In genomic region chr17:57739402-57740224, GRCh38 we compare ENCODE assay signal across 8 cellular contexts. TPM values are rescaled to one million over a fixed set of nuclear protein-coding genes. Genes with fewer than 3 reads are reported as not detected.
A peak's percentile ranks its signal among the peaks of the same experiment; 100 is the strongest.
DNase-seq lines count a peak whose midpoint lies in the region; ATAC-seq and TF ChIP-seq lines count a peak whose summit lies in the region.

No MANE protein-coding gene starts in this region.

- no peaks in the 10 kb centered on the region for H3K36me3 Mint-ChIP-seq in activated CD4-positive, alpha-beta T cell treated with anti-CD3 and anti-CD28 coated beads, Interleukin-2, amount 10 ng/mL, durations not matched to agents 24 days and 14 days (ENCODE audit: low read depth)

- H3K27me3 Mint-ChIP-seq in activated CD4-positive, alpha-beta T cell treated with anti-CD3 and anti-CD28 coated beads, Interleukin-2, amount 10 ng/mL, durations not matched to agents 24 days and 14 days: peaks cover 21% of the 10 kb centered on the region

- no peaks in the 10 kb centered on the region for H3K4me1 ChIP-seq in Loucy (ENCODE audit: insufficient read depth, low read length, poor library complexity, severe bottlenecking)

- H3K4me3 ChIP-seq in Loucy (ENCODE audit: low read length, poor library complexity, severe bottlenecking) (no peak overlapping the region), WI38 (ENCODE audit: low read depth, low read length) (no peak overlapping the region)

- no peaks in the 10 kb centered on the region for H3K27me3 ChIP-seq in Loucy (ENCODE audit: insufficient read depth, low read length, poor library complexity, severe bottlenecking)

- H3K27ac Mint-ChIP-seq in activated CD4-positive, alpha-beta T cell treated with anti-CD3 and anti-CD28 coated beads, Interleukin-2, amount 10 ng/mL, durations not matched to agents 24 days and 14 days: no peak overlapping the region

- H2AFZ ChIP-seq in Loucy (ENCODE audit: low read length): no peak overlapping the region

- H3K9me3 ChIP-seq in Loucy (ENCODE audit: insufficient read depth, low read depth, low read length): no peaks in the 10 kb centered on the region

- peak; percentile 71 for TF ChIP-seq CTCF in Loucy (conservative IDR thresholded peaks at IDR 0.05; ENCODE audit: low read length)
- TF ChIP-seq CTCF in WI38 (IDR thresholded peaks at IDR 0.05; ENCODE audit: low read depth, low read length): peak; percentile 12; the same call in 1 of the 2 replicates

- H3K4me1 Mint-ChIP-seq in activated CD4-positive, alpha-beta T cell treated with anti-CD3 and anti-CD28 coated beads, Interleukin-2, amount 10 ng/mL, durations not matched to agents 24 days and 14 days: peaks cover 3% of the 10 kb centered on the region

- H3K4me3 Mint-ChIP-seq in activated CD4-positive, alpha-beta T cell treated with anti-CD3 and anti-CD28 coated beads, Interleukin-2, amount 10 ng/mL, durations not matched to agents 24 days and 14 days: no peak overlapping the region

- H3K4me2 ChIP-seq in Loucy (ENCODE audit: low read depth, low read length, poor library complexity, severe bottlenecking): no peak overlapping the region

- no peaks in the 10 kb centered on the region for H3F3A ChIP-seq in Loucy (ENCODE audit: low read depth)

- peak; percentile 77 for DNase-seq in activated CD4-positive, alpha-beta T cell treated with anti-CD3 and anti-CD28 coated beads, Interleukin-2, amount 10 ng/mL, durations not matched to agents 24 days and 14 days
- DNase-seq in activated CD4-positive, alpha-beta T cell treated with anti-CD3 and anti-CD28 coated beads for 1 hour: no peak
- DNase-seq in left kidney (ENCODE audit: low read depth, low spot score): peak; percentile 50
- DNase-seq in SW 1271 (lab: John Stamatoyannopoulos, UW): no peak
- no peak for DNase-seq in mucosa of gallbladder (ENCODE audit: low spot score)

- no peaks in the 10 kb centered on the region for H3K36me3 ChIP-seq in Loucy (ENCODE audit: insufficient read depth, low read length)

- no peak for ATAC-seq in HG03135 (IDR thresholded peaks at IDR 0.05; ENCODE audit: unreplicated experiment)

- intact Hi-C loops in activated CD4-positive, alpha-beta T cell treated with anti-CD3 and anti-CD28 coated beads, Interleukin-2, amount 10 ng/mL, durations not matched to agents 24 days and 14 days (cut with micrococcal nuclease): loop anchor here (1.0 kb wide), 1 partner anchor 608 kb away; no protein-coding TSS in a partner anchor

- no peak overlapping the region for H3K9ac ChIP-seq in Loucy (ENCODE audit: low read depth, low read length, poor library complexity, severe bottlenecking)

- H3K79me2 ChIP-seq in Loucy (ENCODE audit: insufficient read depth, low read length): no peaks in the 10 kb centered on the region

- H3K9me3 Mint-ChIP-seq in activated CD4-positive, alpha-beta T cell treated with anti-CD3 and anti-CD28 coated beads, Interleukin-2, amount 10 ng/mL, durations not matched to agents 24 days and 14 days: no peaks in the 10 kb centered on the region

- no peaks in the 10 kb centered on the region for H3K9me2 ChIP-seq in Loucy (replicated peaks; ENCODE audit: low read depth, low read length)

- no peaks in the 10 kb centered on the region for H4K20me1 ChIP-seq in Loucy (ENCODE audit: insufficient read depth, low read length, poor library complexity, severe bottlenecking)

RNA-seq across cellular contexts. Expression of gene CCDC182, which starts 5.5 kb away (rescaled TPM):
- total RNA-seq in activated CD4-positive, alpha-beta T cell treated with anti-CD3 and anti-CD28 coated beads, Interleukin-2, amount 10 ng/mL, durations not matched to agents 24 days and 14 days: not detected in 2 replicates
- total RNA-seq in mucosa of gallbladder: not detected

Comparison
In these comparisons a context has a peak if more than half of its experiments do, and no peak if none do; other contexts are left out.
1. DNase-seq: peak in activated CD4-positive, alpha-beta T cell treated with anti-CD3 and anti-CD28 coated beads, Interleukin-2, amount 10 ng/mL, durations not matched to agents 24 days and 14 days (single experiment) and left kidney (single experiment); none in activated CD4-positive, alpha-beta T cell treated with anti-CD3 and anti-CD28 coated beads for 1 hour (single experiment), SW 1271 (0 of 2) and mucosa of gallbladder (single experiment).